Comparison of ENCODE assay signal across 13 cellular contexts in genomic region chr2:71555798-71556454, GRCh38.
"Had no signal": no experiment of that assay in that cellular context is flagged by ENCODE, and none has a peak within 500 bp of the region (broad histone marks: within the 10 kb centered on the region; RNA-seq: fewer than 3 reads in every experiment).

No MANE protein-coding gene starts in this region.

- H3K27me3 ChIP-seq: gastroesophageal sphincter, testis had no signal

- H3K27ac Mint-ChIP-seq: activated T-helper 1 cell treated with anti-CD3 and anti-CD28 coated beads, Interleukin-12 subunit alpha, Interleukin-12 subunit beta, Interleukin-2, Interleukin-4 antibody, amounts not matched to agents 30 ng/mL and 10 ng/mL and 1 ng/mL, durations not matched to agents 14 hours and 24 hours and 36 hours; effector memory CD8-positive, alpha-beta T cell; T-helper 1 cell treated with Interleukin-12 subunit alpha and Interleukin-12 subunit beta and Interleukin-4 antibody, amounts not matched to agents 30 μg/mL and 1 μg/mL, for 36 hours had no signal

- H3K4me3 ChIP-seq: gastroesophageal sphincter, testis had no signal

- H3K79me2 ChIP-seq: parathyroid adenoma had no signal

- H3K9me3 Mint-ChIP-seq: activated T-helper 1 cell treated with anti-CD3 and anti-CD28 coated beads, Interleukin-12 subunit alpha, Interleukin-12 subunit beta, Interleukin-2, Interleukin-4 antibody, amounts not matched to agents 30 ng/mL and 10 ng/mL and 1 ng/mL, durations not matched to agents 14 hours and 24 hours and 36 hours; effector memory CD8-positive, alpha-beta T cell; neural crest cell; T-helper 1 cell treated with Interleukin-12 subunit alpha and Interleukin-12 subunit beta and Interleukin-4 antibody, amounts not matched to agents 30 μg/mL and 1 μg/mL, for 36 hours had no signal

- DNase-seq: activated CD4-positive, alpha-beta T cell treated with anti-CD3 and anti-CD28 coated beads for 48 hours; activated naive CD4-positive, alpha-beta T cell; caudate nucleus; effector memory CD8-positive, alpha-beta T cell; stimulated activated naive CD8-positive, alpha-beta T cell treated with anti-CD3 and anti-CD28 coated beads, Interleukin-15, Interleukin-2, amounts not matched to agents 100 U/mL and 50 U/mL, for 24 hours; testis had no signal

- ATAC-seq: effector memory CD8-positive, alpha-beta T cell; gastroesophageal sphincter; right cardiac atrium; SK-N-SH treated with all-trans-retinoic acid at 6 μM for 48 hours; stimulated activated naive CD8-positive, alpha-beta T cell treated with anti-CD3 and anti-CD28 coated beads, Interleukin-15, Interleukin-2, amounts not matched to agents 100 U/mL and 50 U/mL, for 24 hours had no signal

- H2AFZ ChIP-seq: parathyroid adenoma had no signal

- H3K4me1 ChIP-seq: gastroesophageal sphincter, parathyroid adenoma, testis had no signal

- H3K9me3 ChIP-seq: gastroesophageal sphincter, testis had no signal

- H3K27ac ChIP-seq: gastroesophageal sphincter, parathyroid adenoma, testis had no signal

- H3K9ac ChIP-seq: parathyroid adenoma had no signal

- H3K4me3 Mint-ChIP-seq: activated T-helper 1 cell treated with anti-CD3 and anti-CD28 coated beads, Interleukin-12 subunit alpha, Interleukin-12 subunit beta, Interleukin-2, Interleukin-4 antibody, amounts not matched to agents 30 ng/mL and 10 ng/mL and 1 ng/mL, durations not matched to agents 14 hours and 24 hours and 36 hours; effector memory CD8-positive, alpha-beta T cell; neural crest cell; T-helper 1 cell treated with Interleukin-12 subunit alpha and Interleukin-12 subunit beta and Interleukin-4 antibody, amounts not matched to agents 30 μg/mL and 1 μg/mL, for 36 hours had no signal
